In genomic region chr7:117009705-117010361, GRCh38 we compare ENCODE assay signal across 15 cellular contexts. TPM values are rescaled to one million over a fixed set of nuclear protein-coding genes. Genes with fewer than 3 reads are reported as not detected.
DNase-seq lines count a peak whose midpoint lies in the region; ATAC-seq, FAIRE-seq and TF ChIP-seq lines count a peak whose summit lies in the region.
"Had no signal": no experiment of that assay in that cellular context is flagged by ENCODE, and none has a peak within 500 bp of the region (broad histone marks: within the 10 kb centered on the region; RNA-seq: fewer than 3 reads in every experiment).

No MANE protein-coding gene starts in this region.

- DNase-seq in activated T-cell treated with anti-CD3 and anti-CD28 coated beads, Interleukin-2, amount 50 U/mL, for 4 hours, result no peak
- DNase-seq in activated T-cell treated with anti-CD3 and anti-CD28 coated beads for 4 hours (no peak), astrocyte (ENCODE audit: low read depth) (no peak), HUDEP-2 (lab: John Stamatoyannopoulos, UW; ENCODE audit: unreplicated experiment in 76 of 76) (no peak)
- no peak for DNase-seq in stimulated activated naive B cell treated with anti-CD40 and anti-IgM and Interleukin-4, amounts not matched to agents 10 μg/mL and 1 μg/mL and 100 μg/mL, for 72 hours
- DNase-seq: Caco-2, left lung, posterior cingulate gyrus, small intestine had no signal

- H3K4me3 Mint-ChIP-seq in activated T-cell treated with anti-CD3 and anti-CD28 coated beads, Interleukin-2, amount 50 U/mL, for 4 hours, result peak overlapping the region; percentile 40
- H3K4me3 Mint-ChIP-seq in astrocyte (ENCODE audit: unreplicated experiment), result no peak overlapping the region
- peak overlapping the region; percentile 2 to 17 for H3K4me3 Mint-ChIP-seq in stimulated activated naive B cell treated with anti-CD40 and anti-IgM and Interleukin-4, amounts not matched to agents 10 μg/mL and 1 μg/mL and 100 μg/mL, for 72 hours

- peaks cover 61% of the 10 kb centered on the region for H3K4me1 Mint-ChIP-seq in activated T-cell treated with anti-CD3 and anti-CD28 coated beads, Interleukin-2, amount 50 U/mL, for 4 hours (ENCODE audit: low read depth)
- peaks cover 66% of the 10 kb centered on the region for H3K4me1 Mint-ChIP-seq in astrocyte (ENCODE audit: low read depth, unreplicated experiment)
- H3K4me1 Mint-ChIP-seq in stimulated activated naive B cell treated with anti-CD40 and anti-IgM and Interleukin-4, amounts not matched to agents 10 μg/mL and 1 μg/mL and 100 μg/mL, for 72 hours, result peaks cover 25 to 38% of the 10 kb centered on the region in 2 donors

- H2AFZ ChIP-seq in OCI-LY3 (ENCODE audit: low read depth, low read length), result no peak overlapping the region
- H2AFZ ChIP-seq in astrocyte (ENCODE audit: low read depth, low read length), result no peak overlapping the region

- H3K9me3 ChIP-seq in OCI-LY3 (ENCODE audit: insufficient read depth, low read length) (no peaks in the 10 kb centered on the region), astrocyte (ENCODE audit: insufficient read depth, low read depth, low read length) (no peaks in the 10 kb centered on the region)
- H3K9me3 ChIP-seq: Caco-2, left lung, SJCRH30 had no signal

- TF ChIP-seq CTCF in OCI-LY3 (IDR thresholded peaks at IDR 0.05; ENCODE audit: low read depth, low read length) (no peak), astrocyte (IDR thresholded peaks at IDR 0.05; ENCODE audit: insufficient read depth, low read depth, low read length) (no peak)

- H3K27me3 Mint-ChIP-seq in activated T-cell treated with anti-CD3 and anti-CD28 coated beads, Interleukin-2, amount 50 U/mL, for 4 hours (ENCODE audit: low read depth), result no peaks in the 10 kb centered on the region
- no peaks in the 10 kb centered on the region for H3K27me3 Mint-ChIP-seq in astrocyte (ENCODE audit: low read depth, unreplicated experiment)
- peaks cover 0 to 6% of the 10 kb centered on the region in 2 donors for H3K27me3 Mint-ChIP-seq in stimulated activated naive B cell treated with anti-CD40 and anti-IgM and Interleukin-4, amounts not matched to agents 10 μg/mL and 1 μg/mL and 100 μg/mL, for 72 hours
- H3K27me3 Mint-ChIP-seq: IgD-negative memory B cell had no signal

- H3K9me3 Mint-ChIP-seq in activated T-cell treated with anti-CD3 and anti-CD28 coated beads, Interleukin-2, amount 50 U/mL, for 4 hours, result no peaks in the 10 kb centered on the region
- H3K9me3 Mint-ChIP-seq in astrocyte (ENCODE audit: unreplicated experiment), result no peaks in the 10 kb centered on the region
- H3K9me3 Mint-ChIP-seq in stimulated activated naive B cell treated with anti-CD40 and anti-IgM and Interleukin-4, amounts not matched to agents 10 μg/mL and 1 μg/mL and 100 μg/mL, for 72 hours, result no peaks in the 10 kb centered on the region

- peak overlapping the region; percentile 59 for H3K4me3 ChIP-seq in OCI-LY3 (ENCODE audit: low read length)
- no peak overlapping the region for H3K4me3 ChIP-seq in astrocyte (ENCODE audit: insufficient read depth, low read depth, low read length)
- H3K4me3 ChIP-seq: left lung, SJCRH30 had no signal

- H3K36me3 Mint-ChIP-seq in activated T-cell treated with anti-CD3 and anti-CD28 coated beads, Interleukin-2, amount 50 U/mL, for 4 hours (ENCODE audit: insufficient read depth), result no peaks in the 10 kb centered on the region
- H3K36me3 Mint-ChIP-seq in astrocyte (ENCODE audit: low read depth, unreplicated experiment), result peaks cover 2% of the 10 kb centered on the region
- no peaks in the 10 kb centered on the region for H3K36me3 Mint-ChIP-seq in stimulated activated naive B cell treated with anti-CD40 and anti-IgM and Interleukin-4, amounts not matched to agents 10 μg/mL and 1 μg/mL and 100 μg/mL, for 72 hours
- H3K36me3 Mint-ChIP-seq: IgD-negative memory B cell had no signal

- H3K4me2 ChIP-seq in OCI-LY3 (ENCODE audit: low read length) (peak overlapping the region; percentile 78), astrocyte (ENCODE audit: low read length) (peak overlapping the region; percentile 30)

- H3K36me3 ChIP-seq in OCI-LY3 (replicated peaks; ENCODE audit: low read depth, low read length) (no peaks in the 10 kb centered on the region), astrocyte (ENCODE audit: insufficient read depth, low read length) (no peaks in the 10 kb centered on the region)
- H3K36me3 ChIP-seq: left lung, SJCRH30 had no signal

- no peak for FAIRE-seq in astrocyte (lab: Jason Lieb, UNC)
- FAIRE-seq: endometrium, small intestine had no signal

- H4K20me1 ChIP-seq in OCI-LY3 (ENCODE audit: insufficient read depth, low read length) (no peaks in the 10 kb centered on the region), astrocyte (ENCODE audit: insufficient read depth, low read length) (peaks cover 5% of the 10 kb centered on the region)

- peak overlapping the region; percentile 84 for H3K9ac ChIP-seq in OCI-LY3 (ENCODE audit: low read length)
- H3K9ac ChIP-seq in astrocyte (ENCODE audit: low read length), result no peak overlapping the region

- H3K27me3 ChIP-seq in OCI-LY3 (ENCODE audit: low read depth, low read length), result no peaks in the 10 kb centered on the region
- no peaks in the 10 kb centered on the region for H3K27me3 ChIP-seq in astrocyte (ENCODE audit: insufficient read depth, low read length)
- H3K27me3 ChIP-seq: left lung, SJCRH30 had no signal

- peaks cover 88% of the 10 kb centered on the region for H3K4me1 ChIP-seq in OCI-LY3 (ENCODE audit: low read length)
- H3K4me1 ChIP-seq in astrocyte (ENCODE audit: insufficient read depth, low read length), result peaks cover 26% of the 10 kb centered on the region

- H3K27ac Mint-ChIP-seq in astrocyte (ENCODE audit: unreplicated experiment), result peak overlapping the region; percentile 73
- peak overlapping the region; percentile 20 for H3K27ac Mint-ChIP-seq in stimulated activated naive B cell treated with anti-CD40 and anti-IgM and Interleukin-4, amounts not matched to agents 10 μg/mL and 1 μg/mL and 100 μg/mL, for 72 hours

- H3K27ac ChIP-seq in OCI-LY3 (ENCODE audit: low read length) (peak overlapping the region; percentile 94), astrocyte (ENCODE audit: low read depth, low read length) (no peak overlapping the region)
- H3K27ac ChIP-seq: left lung had no signal

- H3K79me2 ChIP-seq in OCI-LY3 (ENCODE audit: low read length) (peaks cover 82% of the 10 kb centered on the region), astrocyte (ENCODE audit: insufficient read depth, low read length) (peaks cover 45% of the 10 kb centered on the region)

- peak; percentile 6 to 20 for ATAC-seq in activated T-cell treated with anti-CD3 and anti-CD28 coated beads, Interleukin-2, amount 50 U/mL, for 4 hours
- no peak for ATAC-seq in stimulated activated naive B cell treated with anti-CD40 and anti-IgM and Interleukin-4, amounts not matched to agents 10 μg/mL and 1 μg/mL and 100 μg/mL, for 72 hours (replicated peaks)
- no peak for ATAC-seq in GM19035 (IDR thresholded peaks at IDR 0.05; ENCODE audit: unreplicated experiment)
- no peak for ATAC-seq in HG02885 (IDR thresholded peaks at IDR 0.05; ENCODE audit: poor library complexity, unreplicated experiment)

RNA-seq across cellular contexts. Expression of gene ST7, which starts 56.5 kb away (rescaled TPM):
- total RNA-seq in activated T-cell treated with anti-CD3 and anti-CD28 coated beads, Interleukin-2, amount 50 U/mL, for 4 hours, result 10 to 100 TPM in 1 of 3 donors, 1 to 10 TPM in 2; 7.7 to 10.5 (median 10.0) TPM
- total RNA-seq in astrocyte, result 37.9 and 39.3 TPM in 2 replicates

Comparison
In these comparisons a context has a peak if more than half of its experiments do, and no peak if none do; other contexts are left out.
1. ATAC-seq: peak in activated T-cell treated with anti-CD3 and anti-CD28 coated beads, Interleukin-2, amount 50 U/mL, for 4 hours (2 of 2); none in stimulated activated naive B cell treated with anti-CD40 and anti-IgM and Interleukin-4, amounts not matched to agents 10 μg/mL and 1 μg/mL and 100 μg/mL, for 72 hours (0 of 2), GM19035 (single experiment) and HG02885 (single experiment).